Comparison of ENCODE assay signal across 2 cellular contexts in genomic region chr9:34279431-34279830, GRCh38.
TF ChIP-seq lines count a peak whose summit lies in the region.

No MANE protein-coding gene starts in this region.

TF ChIP-seq in SK-N-SH, 30 proteins besides CTCF, POLR2A, EP300 and RAD21 (continued from another document):
- no peak for TF ChIP-seq RXRA (IDR thresholded peaks at IDR 0.05; ENCODE audit: borderline replicate concordance, low read depth)
- no peak for TF ChIP-seq CHD2 (IDR thresholded peaks at IDR 0.05; ENCODE audit: low read length, partially characterized antibody)
- no peak for TF ChIP-seq TAF1 (IDR thresholded peaks at IDR 0.05; ENCODE audit: borderline replicate concordance, low read depth, low read length)
- no peak for TF ChIP-seq MXI1 (IDR thresholded peaks at IDR 0.05; ENCODE audit: low read depth, low read length)
- TF ChIP-seq, protein P1, sequence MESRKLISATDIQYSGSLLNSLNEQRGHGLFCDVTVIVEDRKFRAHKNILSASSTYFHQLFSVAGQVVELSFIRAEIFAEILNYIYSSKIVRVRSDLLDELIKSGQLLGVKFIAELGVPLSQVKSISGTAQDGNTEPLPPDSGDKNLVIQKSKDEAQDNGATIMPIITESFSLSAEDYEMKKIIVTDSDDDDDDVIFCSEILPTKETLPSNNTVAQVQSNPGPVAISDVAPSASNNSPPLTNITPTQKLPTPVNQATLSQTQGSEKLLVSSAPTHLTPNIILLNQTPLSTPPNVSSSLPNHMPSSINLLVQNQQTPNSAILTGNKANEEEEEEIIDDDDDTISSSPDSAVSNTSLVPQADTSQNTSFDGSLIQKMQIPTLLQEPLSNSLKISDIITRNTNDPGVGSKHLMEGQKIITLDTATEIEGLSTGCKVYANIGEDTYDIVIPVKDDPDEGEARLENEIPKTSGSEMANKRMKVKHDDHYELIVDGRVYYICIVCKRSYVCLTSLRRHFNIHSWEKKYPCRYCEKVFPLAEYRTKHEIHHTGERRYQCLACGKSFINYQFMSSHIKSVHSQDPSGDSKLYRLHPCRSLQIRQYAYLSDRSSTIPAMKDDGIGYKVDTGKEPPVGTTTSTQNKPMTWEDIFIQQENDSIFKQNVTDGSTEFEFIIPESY (IDR thresholded peaks at IDR 0.05; ENCODE audit: borderline replicate concordance, low read depth) = no peak
- TF ChIP-seq YY1 (IDR thresholded peaks at IDR 0.05; ENCODE audit: low read depth) = no peak
- TF ChIP-seq, protein P2, sequence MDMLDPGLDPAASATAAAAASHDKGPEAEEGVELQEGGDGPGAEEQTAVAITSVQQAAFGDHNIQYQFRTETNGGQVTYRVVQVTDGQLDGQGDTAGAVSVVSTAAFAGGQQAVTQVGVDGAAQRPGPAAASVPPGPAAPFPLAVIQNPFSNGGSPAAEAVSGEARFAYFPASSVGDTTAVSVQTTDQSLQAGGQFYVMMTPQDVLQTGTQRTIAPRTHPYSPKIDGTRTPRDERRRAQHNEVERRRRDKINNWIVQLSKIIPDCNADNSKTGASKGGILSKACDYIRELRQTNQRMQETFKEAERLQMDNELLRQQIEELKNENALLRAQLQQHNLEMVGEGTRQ (IDR thresholded peaks at IDR 0.05; ENCODE audit: borderline replicate concordance, low read depth, low read length) = no peak
- no peak for TF ChIP-seq REST (IDR thresholded peaks at IDR 0.05; ENCODE audit: low read depth, low read length)
- TF ChIP-seq SIN3A (IDR thresholded peaks at IDR 0.05; ENCODE audit: borderline replicate concordance, low read depth, low read length) = no peak
- TF ChIP-seq JUND (IDR thresholded peaks at IDR 0.05) = no peak
- no peak for TF ChIP-seq POLR2AphosphoS5 (IDR thresholded peaks at IDR 0.05; ENCODE audit: low read depth, low read length)
- no peak for TF ChIP-seq PBX3 (IDR thresholded peaks at IDR 0.05)
- TF ChIP-seq RCOR1 (IDR thresholded peaks at IDR 0.05; ENCODE audit: low read length) = no peak

TF ChIP-seq in endothelial cell of umbilical vein, 7 proteins besides CTCF, POLR2A, EP300 and RAD21 (continued from another document):
- TF ChIP-seq, protein P3, sequence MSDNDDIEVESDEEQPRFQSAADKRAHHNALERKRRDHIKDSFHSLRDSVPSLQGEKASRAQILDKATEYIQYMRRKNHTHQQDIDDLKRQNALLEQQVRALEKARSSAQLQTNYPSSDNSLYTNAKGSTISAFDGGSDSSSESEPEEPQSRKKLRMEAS (IDR thresholded peaks at IDR 0.05; ENCODE audit: insufficient read depth, insufficient read length) = no peak
- no peak for TF ChIP-seq JUN (IDR thresholded peaks at IDR 0.05; ENCODE audit: borderline replicate concordance, insufficient read depth, insufficient read length, low read depth)
